11 cellular contexts compared by ENCODE assay signal in genomic region chr19:408441-409005, GRCh38. TPM values are rescaled to one million over a fixed set of nuclear protein-coding genes. Genes with fewer than 3 reads are reported as not detected.
DNase-seq lines count a peak whose midpoint lies in the region; ATAC-seq, FAIRE-seq and TF ChIP-seq lines count a peak whose summit lies in the region.
"Had no signal": no experiment of that assay in that cellular context is flagged by ENCODE, and none has a peak within 500 bp of the region (broad histone marks: within the 10 kb centered on the region; RNA-seq: fewer than 3 reads in every experiment).

No MANE protein-coding gene starts in this region.

- H3K9me2 ChIP-seq in Loucy (replicated peaks; ENCODE audit: low read depth, low read length): no peaks in the 10 kb centered on the region

- H4K20me1 ChIP-seq in Loucy (ENCODE audit: insufficient read depth, low read length, poor library complexity, severe bottlenecking): no peaks in the 10 kb centered on the region

- peaks cover 8% of the 10 kb centered on the region for H3K4me1 Mint-ChIP-seq in CD8-positive, alpha-beta T cell (ENCODE audit: low read depth)

- H3K4me3 Mint-ChIP-seq in CD8-positive, alpha-beta T cell: peak overlapping the region; percentile 39

- H3K79me2 ChIP-seq in Loucy (ENCODE audit: insufficient read depth, low read length): no peaks in the 10 kb centered on the region
- H3K79me2 ChIP-seq in parathyroid adenoma: no peaks in the 10 kb centered on the region

- H3K9me3 ChIP-seq in CD8-positive, alpha-beta T cell (ENCODE audit: low read length): no peaks in the 10 kb centered on the region
- H3K9me3 ChIP-seq in Loucy (ENCODE audit: insufficient read depth, low read depth, low read length) (peaks cover 2% of the 10 kb centered on the region; the same call in 1 of the 2 replicates), parathyroid adenoma (ENCODE audit: control insufficient read depth, low read length) (no peaks in the 10 kb centered on the region), small intestine (ENCODE audit: control insufficient read depth, low read depth) (no peaks in the 10 kb centered on the region)
- H3K9me3 ChIP-seq: mucosa of descending colon had no signal

- no peaks in the 10 kb centered on the region for H3K36me3 ChIP-seq in CD8-positive, alpha-beta T cell (ENCODE audit: insufficient read depth, low read length)
- no peaks in the 10 kb centered on the region for H3K36me3 ChIP-seq in Loucy (ENCODE audit: insufficient read depth, low read length)
- H3K36me3 ChIP-seq in parathyroid adenoma (ENCODE audit: control insufficient read depth, insufficient read depth, low read length): no peaks in the 10 kb centered on the region
- no peaks in the 10 kb centered on the region for H3K36me3 ChIP-seq in small intestine (ENCODE audit: control insufficient read depth in 2 of 2, insufficient read depth in 2 of 2, low read length in 2 of 2)

- WGBS in small intestine, 3 donors: 2 to 6% (median 4%) methylated on average over 15 to 41 of the region's 41 CpGs

- CTCF ChIA-PET in CD8-positive, alpha-beta T cell (lab: Charles Lee): no interaction called here

- no peak for FAIRE-seq in small intestine (lab: Jason Lieb, UNC)
- FAIRE-seq: colon had no signal

- H3K4me3 ChIP-seq in CD8-positive, alpha-beta T cell (ENCODE audit: low read depth, low read length): peak overlapping the region; percentile 23
- H3K4me3 ChIP-seq in Loucy (ENCODE audit: low read length, poor library complexity, severe bottlenecking) (peak overlapping the region; percentile 71), fibroblast of the aortic adventitia (ENCODE audit: low read depth, low read length) (peak overlapping the region; percentile 17), parathyroid adenoma (ENCODE audit: low read depth, low read length) (no peak overlapping the region), small intestine (ENCODE audit: low read depth in 1 of 2, low read length in 2 of 2) (peak overlapping the region in 1 of 2 donors; percentile 38)
- H3K4me3 ChIP-seq: mucosa of descending colon had no signal

- H3K27me3 Mint-ChIP-seq in CD8-positive, alpha-beta T cell (ENCODE audit: low read depth): peaks cover 16% of the 10 kb centered on the region

- H3K4me1 ChIP-seq in CD8-positive, alpha-beta T cell (ENCODE audit: insufficient read depth, low read length): peaks cover 15% of the 10 kb centered on the region
- H3K4me1 ChIP-seq in Loucy (ENCODE audit: insufficient read depth, low read length, poor library complexity, severe bottlenecking): peaks cover 8% of the 10 kb centered on the region
- H3K4me1 ChIP-seq in parathyroid adenoma: peaks cover 3% of the 10 kb centered on the region
- no peaks in the 10 kb centered on the region for H3K4me1 ChIP-seq in small intestine (ENCODE audit: control insufficient read depth in 2 of 2, insufficient read depth in 1 of 2, low read depth in 1 of 2, low read length in 1 of 2)

- no peak for TF ChIP-seq CTCF in CD8-positive, alpha-beta T cell (IDR thresholded peaks at IDR 0.05)
- TF ChIP-seq CTCF in Loucy (conservative IDR thresholded peaks at IDR 0.05; ENCODE audit: low read length): no peak
- TF ChIP-seq CTCF in fibroblast of the aortic adventitia (IDR thresholded peaks at IDR 0.05; ENCODE audit: insufficient read depth, low read length): no peak
- TF ChIP-seq CTCF in parathyroid adenoma (IDR thresholded peaks at IDR 0.05): no peak

- H3K9me3 Mint-ChIP-seq in CD8-positive, alpha-beta T cell: no peaks in the 10 kb centered on the region

- H2AFZ ChIP-seq in Loucy (ENCODE audit: low read length): peak overlapping the region; percentile 77; the same call in 1 of the 2 replicates
- peak overlapping the region; percentile 46 for H2AFZ ChIP-seq in parathyroid adenoma

- intact Hi-C loops in CD8-positive, alpha-beta T cell (cut with DNase I, micrococcal nuclease): no loop called here

- no peak for DNase-seq in CD8-positive, alpha-beta T cell
- DNase-seq in fibroblast of the aortic adventitia (ENCODE audit: low read depth): no peak
- DNase-seq in NCI-H1930 (lab: John Stamatoyannopoulos, UW): no peak
- DNase-seq in small intestine: no peak
- DNase-seq: HFFc6 had no signal

- peak overlapping the region; percentile 55 for H3K9ac ChIP-seq in Loucy (ENCODE audit: low read depth, low read length, poor library complexity, severe bottlenecking)
- H3K9ac ChIP-seq in parathyroid adenoma: no peak overlapping the region

- no peak overlapping the region for H3K27ac Mint-ChIP-seq in CD8-positive, alpha-beta T cell
- H3K27ac Mint-ChIP-seq: HFFc6 had no signal

- peaks cover 8% of the 10 kb centered on the region for H3K27me3 ChIP-seq in CD8-positive, alpha-beta T cell (ENCODE audit: insufficient read depth, low read length)
- no peaks in the 10 kb centered on the region for H3K27me3 ChIP-seq in Loucy (ENCODE audit: insufficient read depth, low read length, poor library complexity, severe bottlenecking)
- H3K27me3 ChIP-seq in parathyroid adenoma (ENCODE audit: control insufficient read depth, insufficient read depth, low read length): no peaks in the 10 kb centered on the region
- H3K27me3 ChIP-seq in small intestine (ENCODE audit: control insufficient read depth in 2 of 2, insufficient read depth in 2 of 2, low read length in 2 of 2): peaks cover 7 to 12% of the 10 kb centered on the region in 2 donors

- H3K4me2 ChIP-seq in Loucy (ENCODE audit: low read depth, low read length, poor library complexity, severe bottlenecking): peak overlapping the region; percentile 82
- H3K4me2 ChIP-seq in parathyroid adenoma (ENCODE audit: low read length): peak overlapping the region; percentile 57

- no peak overlapping the region for H3K27ac ChIP-seq in CD8-positive, alpha-beta T cell (ENCODE audit: low read depth, low read length)
- no peak overlapping the region for H3K27ac ChIP-seq in parathyroid adenoma
- H3K27ac ChIP-seq in small intestine (ENCODE audit: low read depth in 1 of 2, low read length in 1 of 2): no peak overlapping the region

- no peaks in the 10 kb centered on the region for H3K36me3 Mint-ChIP-seq in CD8-positive, alpha-beta T cell

- no peaks in the 10 kb centered on the region for H3F3A ChIP-seq in Loucy (ENCODE audit: low read depth)

- POLR2A ChIA-PET in CD8-positive, alpha-beta T cell (lab: Charles Lee): no interaction called here

- ATAC-seq in CD8-positive, alpha-beta T cell: no peak
- ATAC-seq in HG03469 (IDR thresholded peaks at IDR 0.05; ENCODE audit: unreplicated experiment): no peak
- ATAC-seq in GM21723 (IDR thresholded peaks at IDR 0.05; ENCODE audit: unreplicated experiment): no peak

RNA-seq across cellular contexts. Expression of gene C2CD4C, which starts 0.4 kb away (rescaled TPM):
- not detected for total RNA-seq in CD8-positive, alpha-beta T cell
- not detected in 2 replicates for total RNA-seq in fibroblast of the aortic adventitia (ENCODE audit: low replicate concordance)
- 1 to 10 TPM in 1 of 3 donors, under 1 TPM in 1, not detected in 1; 0.27 to 3.1 TPM for polyA plus RNA-seq in small intestine
- total RNA-seq: HFFc6 had no signal

RNA-seq across cellular contexts. Expression of gene SHC2, which starts 52.3 kb away (rescaled TPM):
- total RNA-seq in CD8-positive, alpha-beta T cell: 1 to 10 TPM; 6.1 to 6.6 TPM
- total RNA-seq in fibroblast of the aortic adventitia (ENCODE audit: low replicate concordance): 0.81 and 3.3 TPM in 2 replicates
- polyA plus RNA-seq in small intestine: 10 to 100 TPM in 2 of 3 donors, 1 to 10 TPM in 1; 7.6 to 18.9 (median 10.5) TPM
- total RNA-seq: HFFc6 had no signal
